ENCODE assay signal across 7 cellular contexts in the genomic region with DNA sequence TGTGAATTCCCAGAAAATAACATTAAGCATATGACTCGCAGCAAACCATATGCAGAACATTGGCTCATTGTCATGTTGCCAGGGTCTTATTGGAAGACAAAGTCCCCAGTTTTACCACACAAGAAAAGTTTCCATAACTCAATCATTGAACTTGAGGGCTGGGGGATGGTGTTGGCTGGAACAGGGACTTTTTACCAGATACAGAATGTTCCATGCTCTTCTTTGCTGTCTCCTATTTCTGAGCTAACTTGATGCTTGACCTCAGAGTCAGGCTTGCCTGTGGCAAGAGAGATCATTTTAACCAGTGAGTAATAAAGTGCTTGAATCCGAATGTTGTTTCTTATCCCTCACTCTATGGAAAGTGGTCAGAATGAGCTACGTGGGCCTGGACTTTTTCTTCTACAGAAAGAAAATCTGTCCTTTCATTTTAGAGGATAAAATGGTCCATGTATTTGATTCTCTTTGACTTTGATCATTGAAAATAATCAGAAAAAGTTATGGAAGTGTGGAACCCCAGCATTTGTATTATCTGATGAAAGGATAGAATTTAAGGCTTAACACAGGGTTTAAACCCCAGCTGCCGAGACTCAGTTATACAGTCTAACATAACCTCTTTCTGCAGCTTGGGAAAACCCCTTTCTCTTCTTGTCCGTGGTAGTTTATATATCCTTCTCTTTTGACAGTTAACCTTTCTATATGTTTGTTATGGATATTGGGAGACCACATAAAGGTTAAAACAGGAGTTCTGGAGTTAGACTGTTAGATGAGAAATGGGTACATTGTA.
DNase-seq lines count a peak whose midpoint lies in the region; ATAC-seq and TF ChIP-seq lines count a peak whose summit lies in the region.

No MANE protein-coding gene starts in this region.

- H3K36me3 ChIP-seq in HCT116 (ENCODE audit: control insufficient read depth in 1 of 2, insufficient read depth in 2 of 2, low read length in 2 of 2): no peaks in the 10 kb centered on the region

- peak overlapping the region; percentile 34 for H3K9ac ChIP-seq in HCT116 (ENCODE audit: low read length)

- CTCF ChIA-PET in HCT116 (lab: Charles Lee): no interaction called here
- CTCF ChIA-PET in WTC11 (lab: Charles Lee): interaction anchor here (0.6 to 1.2 kb wide), 3 partner anchors 21 to 382 kb away, joined by 3 to 5 read pairs (median 4); no protein-coding TSS in a partner anchor

- no peaks in the 10 kb centered on the region for H3K27me3 Mint-ChIP-seq in WTC11 (ENCODE audit: low read depth)

- peaks cover 27% of the 10 kb centered on the region for H3K79me2 ChIP-seq in HCT116 (ENCODE audit: insufficient read depth, low read length)

- no peaks in the 10 kb centered on the region for H3K9me2 ChIP-seq in HCT116 (ENCODE audit: insufficient read depth)

- H3K4me3 Mint-ChIP-seq in WTC11: no peak overlapping the region

- no peak overlapping the region for H3K4me3 ChIP-seq in HCT116 (replicated peaks in 1 of 2; ENCODE audit: low read depth in 1 of 2, low read length in 2 of 2)

- no peaks in the 10 kb centered on the region; the same call in 1 of the 2 replicates for H3K36me3 Mint-ChIP-seq in WTC11

- H4K20me1 ChIP-seq in HCT116 (ENCODE audit: insufficient read depth): no peaks in the 10 kb centered on the region

- ATAC-seq in HCT116: no peak
- no peak for ATAC-seq in WTC11
- ATAC-seq in stimulated activated naive CD8-positive, alpha-beta T cell treated with anti-CD3 and anti-CD28 coated beads, Interleukin-15, Interleukin-2, amounts not matched to agents 100 U/mL and 50 U/mL, for 24 hours: peak; percentile 74
- no peak for ATAC-seq in HG02642 (IDR thresholded peaks at IDR 0.05; ENCODE audit: poor library complexity, unreplicated experiment)

- intact Hi-C loops in HCT116 (cut with micrococcal nuclease): no loop called here

- DNase-seq in HCT116 (ENCODE audit: low read depth, low spot score) (no peak), WTC11 (ENCODE audit: low spot score) (no peak), fibroblast of the conjunctiva (ENCODE audit: low read depth) (peak; percentile 94), midbrain (lab: John Stamatoyannopoulos, UW) (no peak), cerebellum (ENCODE audit: low spot score) (no peak)
- DNase-seq in stimulated activated naive CD8-positive, alpha-beta T cell treated with anti-CD3 and anti-CD28 coated beads, Interleukin-15, Interleukin-2, amounts not matched to agents 100 U/mL and 50 U/mL, for 24 hours: peak; percentile 46

- no peaks in the 10 kb centered on the region for H3K27me3 ChIP-seq in HCT116 (ENCODE audit: insufficient read depth, low read length)

- BruUV-seq in HCT116 (replicated peaks; lab: Mats Ljungman, UMichigan): no TSS peak

- peak overlapping the region; percentile 87 for H3K27ac Mint-ChIP-seq in WTC11

- no peak overlapping the region for H2AFZ ChIP-seq in HCT116 (ENCODE audit: low read depth, low read length, poor library complexity, severe bottlenecking)

- TF ChIP-seq RAD21 in HCT116 (IDR thresholded peaks at IDR 0.05; ENCODE audit: low read depth): no peak

- H3K4me2 ChIP-seq in HCT116 (ENCODE audit: low read length): peak overlapping the region; percentile 60

- peaks cover 42% of the 10 kb centered on the region for H3K4me1 Mint-ChIP-seq in WTC11

- H3K27ac ChIP-seq in HCT116 (ENCODE audit: low read depth, low read length): peak overlapping the region; percentile 55; the same call in 1 of the 2 replicates

- no peaks in the 10 kb centered on the region for H3K9me3 ChIP-seq in HCT116 (ENCODE audit: control insufficient read depth in 1 of 2, insufficient read depth in 1 of 2, low read depth in 1 of 2, low read length in 2 of 2)

- no peak for TF ChIP-seq CTCF in HCT116 (IDR thresholded peaks at IDR 0.05 in 2 of 3, conservative IDR thresholded peaks at IDR 0.05 in 1 of 3; ENCODE audit: borderline replicate concordance in 1 of 3, insufficient read depth in 1 of 3, low read depth in 2 of 3, low read length in 2 of 3)
- TF ChIP-seq CTCF in WTC11 (IDR thresholded peaks at IDR 0.05): no peak

- TF ChIP-seq POLR2A in HCT116 (IDR thresholded peaks at IDR 0.05; ENCODE audit: borderline replicate concordance, extremely low read depth, insufficient read depth, insufficient read length): no peak

- H3K4me1 ChIP-seq in HCT116 (ENCODE audit: control insufficient read depth in 1 of 2, insufficient read depth in 2 of 2, low read length in 2 of 2): peaks cover 59 to 73% of the 10 kb centered on the region in 2 experiments

- H3K9me3 Mint-ChIP-seq in WTC11: no peaks in the 10 kb centered on the region

- RAD21 ChIA-PET in HCT116 (lab: Charles Lee; ENCODE audit: low non-redundant PET in 1 of 2, low total read pairs in 2 of 2, uncharacterized antibody in 2 of 2, unreplicated experiment in 2 of 2): no interaction called here

- POLR2A ChIA-PET in HCT116 (lab: Charles Lee) (interaction anchor here (0.5 to 9.2 kb wide), 5 partner anchors 11 to 43 kb away, joined by 3 to 228 read pairs (median 5); no protein-coding TSS in a partner anchor), WTC11 (lab: Charles Lee) (interaction anchor here (1.3 to 1.5 kb wide), 2 partner anchors 13 to 39 kb away, joined by 4 read pairs; no protein-coding TSS in a partner anchor)

TF ChIP-seq in HCT116, 20 proteins besides CTCF, POLR2A, EP300 and RAD21:
- no peak for TF ChIP-seq YY1 (IDR thresholded peaks at IDR 0.05; ENCODE audit: extremely low read depth, insufficient replicate concordance, low read depth, low read length)
- TF ChIP-seq, protein P1, sequence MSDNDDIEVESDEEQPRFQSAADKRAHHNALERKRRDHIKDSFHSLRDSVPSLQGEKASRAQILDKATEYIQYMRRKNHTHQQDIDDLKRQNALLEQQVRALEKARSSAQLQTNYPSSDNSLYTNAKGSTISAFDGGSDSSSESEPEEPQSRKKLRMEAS (IDR thresholded peaks at IDR 0.05): peak; percentile 24; the same call in 1 of the 2 replicates

TF ChIP-seq in WTC11, 78 proteins besides CTCF, POLR2A, EP300 and RAD21 (continues in another document):
- TF ChIP-seq, protein P2, sequence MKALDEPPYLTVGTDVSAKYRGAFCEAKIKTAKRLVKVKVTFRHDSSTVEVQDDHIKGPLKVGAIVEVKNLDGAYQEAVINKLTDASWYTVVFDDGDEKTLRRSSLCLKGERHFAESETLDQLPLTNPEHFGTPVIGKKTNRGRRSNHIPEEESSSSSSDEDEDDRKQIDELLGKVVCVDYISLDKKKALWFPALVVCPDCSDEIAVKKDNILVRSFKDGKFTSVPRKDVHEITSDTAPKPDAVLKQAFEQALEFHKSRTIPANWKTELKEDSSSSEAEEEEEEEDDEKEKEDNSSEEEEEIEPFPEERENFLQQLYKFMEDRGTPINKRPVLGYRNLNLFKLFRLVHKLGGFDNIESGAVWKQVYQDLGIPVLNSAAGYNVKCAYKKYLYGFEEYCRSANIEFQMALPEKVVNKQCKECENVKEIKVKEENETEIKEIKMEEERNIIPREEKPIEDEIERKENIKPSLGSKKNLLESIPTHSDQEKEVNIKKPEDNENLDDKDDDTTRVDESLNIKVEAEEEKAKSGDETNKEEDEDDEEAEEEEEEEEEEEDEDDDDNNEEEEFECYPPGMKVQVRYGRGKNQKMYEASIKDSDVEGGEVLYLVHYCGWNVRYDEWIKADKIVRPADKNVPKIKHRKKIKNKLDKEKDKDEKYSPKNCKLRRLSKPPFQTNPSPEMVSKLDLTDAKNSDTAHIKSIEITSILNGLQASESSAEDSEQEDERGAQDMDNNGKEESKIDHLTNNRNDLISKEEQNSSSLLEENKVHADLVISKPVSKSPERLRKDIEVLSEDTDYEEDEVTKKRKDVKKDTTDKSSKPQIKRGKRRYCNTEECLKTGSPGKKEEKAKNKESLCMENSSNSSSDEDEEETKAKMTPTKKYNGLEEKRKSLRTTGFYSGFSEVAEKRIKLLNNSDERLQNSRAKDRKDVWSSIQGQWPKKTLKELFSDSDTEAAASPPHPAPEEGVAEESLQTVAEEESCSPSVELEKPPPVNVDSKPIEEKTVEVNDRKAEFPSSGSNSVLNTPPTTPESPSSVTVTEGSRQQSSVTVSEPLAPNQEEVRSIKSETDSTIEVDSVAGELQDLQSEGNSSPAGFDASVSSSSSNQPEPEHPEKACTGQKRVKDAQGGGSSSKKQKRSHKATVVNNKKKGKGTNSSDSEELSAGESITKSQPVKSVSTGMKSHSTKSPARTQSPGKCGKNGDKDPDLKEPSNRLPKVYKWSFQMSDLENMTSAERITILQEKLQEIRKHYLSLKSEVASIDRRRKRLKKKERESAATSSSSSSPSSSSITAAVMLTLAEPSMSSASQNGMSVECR (CRISPR knock-in tag; IDR thresholded peaks at IDR 0.05; ENCODE audit: borderline replicate concordance): no peak
- no peak for TF ChIP-seq GRHL2 (CRISPR knock-in tag; IDR thresholded peaks at IDR 0.05; ENCODE audit: insufficient replicate concordance, severe bottlenecking)
- no peak for TF ChIP-seq IRF2 (CRISPR knock-in tag; IDR thresholded peaks at IDR 0.05; ENCODE audit: borderline replicate concordance, low read depth)
- TF ChIP-seq, protein P3, sequence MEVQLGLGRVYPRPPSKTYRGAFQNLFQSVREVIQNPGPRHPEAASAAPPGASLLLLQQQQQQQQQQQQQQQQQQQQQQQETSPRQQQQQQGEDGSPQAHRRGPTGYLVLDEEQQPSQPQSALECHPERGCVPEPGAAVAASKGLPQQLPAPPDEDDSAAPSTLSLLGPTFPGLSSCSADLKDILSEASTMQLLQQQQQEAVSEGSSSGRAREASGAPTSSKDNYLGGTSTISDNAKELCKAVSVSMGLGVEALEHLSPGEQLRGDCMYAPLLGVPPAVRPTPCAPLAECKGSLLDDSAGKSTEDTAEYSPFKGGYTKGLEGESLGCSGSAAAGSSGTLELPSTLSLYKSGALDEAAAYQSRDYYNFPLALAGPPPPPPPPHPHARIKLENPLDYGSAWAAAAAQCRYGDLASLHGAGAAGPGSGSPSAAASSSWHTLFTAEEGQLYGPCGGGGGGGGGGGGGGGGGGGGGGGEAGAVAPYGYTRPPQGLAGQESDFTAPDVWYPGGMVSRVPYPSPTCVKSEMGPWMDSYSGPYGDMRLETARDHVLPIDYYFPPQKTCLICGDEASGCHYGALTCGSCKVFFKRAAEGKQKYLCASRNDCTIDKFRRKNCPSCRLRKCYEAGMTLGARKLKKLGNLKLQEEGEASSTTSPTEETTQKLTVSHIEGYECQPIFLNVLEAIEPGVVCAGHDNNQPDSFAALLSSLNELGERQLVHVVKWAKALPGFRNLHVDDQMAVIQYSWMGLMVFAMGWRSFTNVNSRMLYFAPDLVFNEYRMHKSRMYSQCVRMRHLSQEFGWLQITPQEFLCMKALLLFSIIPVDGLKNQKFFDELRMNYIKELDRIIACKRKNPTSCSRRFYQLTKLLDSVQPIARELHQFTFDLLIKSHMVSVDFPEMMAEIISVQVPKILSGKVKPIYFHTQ (CRISPR knock-in tag; IDR thresholded peaks at IDR 0.05): no peak
- no peak for TF ChIP-seq NR1H2 (CRISPR knock-in tag; IDR thresholded peaks at IDR 0.05)
- TF ChIP-seq, protein P4, sequence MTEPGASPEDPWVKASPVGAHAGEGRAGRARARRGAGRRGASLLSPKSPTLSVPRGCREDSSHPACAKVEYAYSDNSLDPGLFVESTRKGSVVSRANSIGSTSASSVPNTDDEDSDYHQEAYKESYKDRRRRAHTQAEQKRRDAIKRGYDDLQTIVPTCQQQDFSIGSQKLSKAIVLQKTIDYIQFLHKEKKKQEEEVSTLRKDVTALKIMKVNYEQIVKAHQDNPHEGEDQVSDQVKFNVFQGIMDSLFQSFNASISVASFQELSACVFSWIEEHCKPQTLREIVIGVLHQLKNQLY (CRISPR knock-in tag; IDR thresholded peaks at IDR 0.05): no peak

Comparison
In these comparisons a context has a peak if more than half of its experiments do, and no peak if none do; other contexts are left out.
1. DNase-seq: peak in fibroblast of the conjunctiva (single experiment) and stimulated activated naive CD8-positive, alpha-beta T cell treated with anti-CD3 and anti-CD28 coated beads, Interleukin-15, Interleukin-2, amounts not matched to agents 100 U/mL and 50 U/mL, for 24 hours (single experiment); none in HCT116 (single experiment), WTC11 (single experiment), midbrain (single experiment) and cerebellum (single experiment).